ENCODE assay signal across 8 cellular contexts in genomic region chr6:87473419-87473903, GRCh38. TPM values are rescaled to one million over a fixed set of nuclear protein-coding genes. Genes with fewer than 3 reads are reported as not detected.
DNase-seq lines count a peak whose midpoint lies in the region; ATAC-seq, FAIRE-seq and TF ChIP-seq lines count a peak whose summit lies in the region.

No MANE protein-coding gene starts in this region.

- POLR2A ChIA-PET in Panc1 (lab: Charles Lee) = no interaction called here

- H3K27ac ChIP-seq in Panc1 (ENCODE audit: low read length) (peak overlapping the region; percentile 96), mammary epithelial cell (ENCODE audit: insufficient read depth, low read depth, low read length) (peak overlapping the region; percentile 80)

- intact Hi-C loops in Panc1 (cut with micrococcal nuclease; ENCODE audit: unreplicated experiment) = loop anchor here (5.0 kb wide), 1 partner anchor 66 kb away; the partner anchor contains the start of gene CFAP206
- intact Hi-C loops in mammary epithelial cell (cut with micrococcal nuclease) = loop anchor here (1.0 to 10.0 kb wide), 2 partner anchors 65 to 319 kb away; partner anchors contain the start of gene ZNF292

- CTCF ChIA-PET in Panc1 (lab: Charles Lee) (no interaction called here), mammary epithelial cell (lab: Charles Lee; ENCODE audit: low non-redundant PET) (no interaction called here)

- dilution Hi-C loops in mammary epithelial cell (cut with HindIII; ENCODE audit: low sequenced_read_pairs) = no loop called here

- H3K4me3 ChIP-seq in Panc1 (ENCODE audit: low read depth in 2 of 2, low read length in 2 of 2) = peak overlapping the region; percentile 86 to 95
- peak overlapping the region; percentile 57 to 95 (median 76) for H3K4me3 ChIP-seq in mammary epithelial cell (replicated peaks in 1 of 3; ENCODE audit: insufficient read depth in 1 of 3, low read depth in 2 of 3, low read length in 3 of 3)

- H3K27me3 ChIP-seq in Panc1 (ENCODE audit: control insufficient read depth, insufficient read depth, low read length) (no peaks in the 10 kb centered on the region), mammary epithelial cell (ENCODE audit: insufficient read depth, low read length) (no peaks in the 10 kb centered on the region)

- 0% methylated on average over 14 of the region's 15 CpGs for WGBS in mammary epithelial cell (ENCODE audit: low coverage, missing lambda C conversion rate)

- H3K4me1 ChIP-seq in Panc1 (ENCODE audit: control insufficient read depth, insufficient read depth, low read length) (peaks cover 9% of the 10 kb centered on the region), mammary epithelial cell (ENCODE audit: insufficient read depth, low read length) (peaks cover 6% of the 10 kb centered on the region)

- peak overlapping the region; percentile 78 for H3K4me2 ChIP-seq in mammary epithelial cell (ENCODE audit: insufficient read depth, low read depth, low read length)

- TF ChIP-seq POLR2A in GM12892 (IDR thresholded peaks at IDR 0.05; ENCODE audit: low read depth, low read length) = no peak

- in situ Hi-C loops in Panc1 (cut with HindIII; ENCODE audit: low pct_unique_long_range_greater_than_20kb, low sequenced_read_pairs) (no loop called here), mammary epithelial cell (cut with MboI; ENCODE audit: low sequenced_read_pairs in 2 of 2) (no loop called here)

- ATAC-seq in GM19043 (IDR thresholded peaks at IDR 0.05; ENCODE audit: low read depth, unreplicated experiment) (peak; percentile 53), HG03175 (IDR thresholded peaks at IDR 0.05; ENCODE audit: unreplicated experiment) (peak; percentile 70), Panc1 (peak; percentile 86)
- peak; percentile 75 for ATAC-seq in stimulated activated naive CD8-positive, alpha-beta T cell treated with anti-CD3 and anti-CD28 coated beads, Interleukin-15, Interleukin-2, amounts not matched to agents 100 U/mL and 50 U/mL, for 24 hours

- H3K9ac ChIP-seq in mammary epithelial cell (ENCODE audit: insufficient read depth, low read length) = peak overlapping the region; percentile 47

- no peaks in the 10 kb centered on the region for H4K20me1 ChIP-seq in mammary epithelial cell (ENCODE audit: insufficient read depth, low read length)

- TF ChIP-seq CTCF in Panc1 (IDR thresholded peaks at IDR 0.05) (no peak), mammary epithelial cell (conservative IDR thresholded peaks at IDR 0.05 in 1 of 2, IDR thresholded peaks at IDR 0.05 in 1 of 2; ENCODE audit: extremely low read depth in 1 of 2, insufficient read depth in 1 of 2, low read depth in 1 of 2, low read length in 2 of 2) (peak in 1 of 2 donors; percentile 0)

- peaks cover 34% of the 10 kb centered on the region for H3K79me2 ChIP-seq in mammary epithelial cell (ENCODE audit: insufficient read depth, low read length)

- peak overlapping the region; percentile 95 for H2AFZ ChIP-seq in mammary epithelial cell (ENCODE audit: low read depth, low read length)

- DNase-seq in COLO829 (ENCODE audit: low spot score) (peak; percentile 30), Panc1 (ENCODE audit: low read depth, low spot score) (peak; percentile 20), mammary epithelial cell (peak; percentile 46), kidney tubule cell (ENCODE audit: low spot score) (peak; percentile 47), GM12892 (ENCODE audit: insufficient read length) (no peak)
- DNase-seq in stimulated activated naive CD8-positive, alpha-beta T cell treated with anti-CD3 and anti-CD28 coated beads, Interleukin-15, Interleukin-2, amounts not matched to agents 100 U/mL and 50 U/mL, for 24 hours = no peak

- H3K36me3 ChIP-seq in Panc1 (ENCODE audit: control insufficient read depth, insufficient read depth, low read length) (no peaks in the 10 kb centered on the region; the same call in 1 of the 2 replicates), mammary epithelial cell (ENCODE audit: insufficient read depth, low read length) (peaks cover 3% of the 10 kb centered on the region)

- H3K9me3 ChIP-seq in Panc1 (ENCODE audit: control insufficient read depth, insufficient read depth, low read depth, low read length) = 0 out of 2 replicates have a peak, but pooled peaks cover 3% of the 10 kb centered on the region
- H3K9me3 ChIP-seq in mammary epithelial cell (replicated peaks; ENCODE audit: insufficient read depth, low read length) = no peaks in the 10 kb centered on the region

- BruUV-seq in Panc1 (replicated peaks; lab: Mats Ljungman, UMichigan) (no TSS peak), mammary epithelial cell (replicated peaks; lab: Mats Ljungman, UMichigan) (no TSS peak)

- FAIRE-seq in GM12892 (lab: Jason Lieb, UNC) = no peak

RNA-seq across cellular contexts. Expression of gene SLC35A1, which starts 0.7 kb away (rescaled TPM):
- 14.9 TPM for total RNA-seq in Panc1 (2021; ENCODE audit: unreplicated experiment)
- polyA plus RNA-seq in Panc1 (2012; ENCODE audit: insufficient read length) = 9.8 TPM
- total RNA-seq in mammary epithelial cell = 10 to 100 TPM in 1 of 2 donors, 1 to 10 TPM in 1; 9.7 to 12.5 TPM
- 8.3 TPM for polyA plus RNA-seq in mammary epithelial cell
- polyA minus RNA-seq in mammary epithelial cell = 1.4 TPM
- polyA plus RNA-seq in GM12892 (2012; ENCODE audit: missing spikeins) = 8.6 TPM

Comparison
In these comparisons a context has a peak if more than half of its experiments do, and no peak if none do; other contexts are left out.
1. DNase-seq: peak in COLO829 (single experiment), Panc1 (single experiment), mammary epithelial cell (single experiment) and kidney tubule cell (single experiment); none in stimulated activated naive CD8-positive, alpha-beta T cell treated with anti-CD3 and anti-CD28 coated beads, Interleukin-15, Interleukin-2, amounts not matched to agents 100 U/mL and 50 U/mL, for 24 hours (single experiment) and GM12892 (single experiment).
2. Peak in every context shown above with its lines, with median percentiles within 50 percentile points of each other: ATAC-seq.